ENCODE assay signal across 2 cellular contexts in the genomic region with DNA sequence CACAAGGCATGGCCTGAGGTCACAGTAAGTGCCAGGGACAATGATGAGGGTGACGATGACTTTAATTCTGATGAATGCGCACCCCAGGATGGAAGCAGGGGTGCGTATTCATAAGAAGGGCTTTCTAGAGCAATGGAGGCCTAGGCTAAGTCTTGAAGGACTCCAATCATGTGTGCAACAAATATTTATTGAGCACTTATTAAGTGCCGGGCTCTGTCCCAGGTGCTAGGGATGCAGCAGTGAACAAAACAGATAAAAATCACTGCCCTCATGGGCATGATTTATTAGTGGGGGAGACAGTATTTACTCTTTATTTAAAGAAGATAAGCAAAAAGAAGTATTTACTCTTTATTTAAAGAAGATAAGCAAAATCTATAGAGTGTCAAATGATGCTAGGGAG.
TF ChIP-seq lines count a peak whose summit lies in the region.

No MANE protein-coding gene starts in this region.

TF ChIP-seq in SK-N-SH, 30 proteins besides CTCF, POLR2A, EP300 and RAD21:
- TF ChIP-seq RFX5 (IDR thresholded peaks at IDR 0.05; ENCODE audit: low read length) (no peak), GABPA (IDR thresholded peaks at IDR 0.05; ENCODE audit: low read depth) (no peak), TAF1 (IDR thresholded peaks at IDR 0.05; ENCODE audit: borderline replicate concordance, low read depth, low read length) (no peak), MEF2A (IDR thresholded peaks at IDR 0.05; ENCODE audit: borderline replicate concordance, low read depth) (no peak)
- TF ChIP-seq, protein P1, sequence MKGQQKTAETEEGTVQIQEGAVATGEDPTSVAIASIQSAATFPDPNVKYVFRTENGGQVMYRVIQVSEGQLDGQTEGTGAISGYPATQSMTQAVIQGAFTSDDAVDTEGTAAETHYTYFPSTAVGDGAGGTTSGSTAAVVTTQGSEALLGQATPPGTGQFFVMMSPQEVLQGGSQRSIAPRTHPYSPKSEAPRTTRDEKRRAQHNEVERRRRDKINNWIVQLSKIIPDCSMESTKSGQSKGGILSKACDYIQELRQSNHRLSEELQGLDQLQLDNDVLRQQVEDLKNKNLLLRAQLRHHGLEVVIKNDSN (IDR thresholded peaks at IDR 0.05; ENCODE audit: borderline replicate concordance, low read depth), result no peak
- TF ChIP-seq, protein P2, sequence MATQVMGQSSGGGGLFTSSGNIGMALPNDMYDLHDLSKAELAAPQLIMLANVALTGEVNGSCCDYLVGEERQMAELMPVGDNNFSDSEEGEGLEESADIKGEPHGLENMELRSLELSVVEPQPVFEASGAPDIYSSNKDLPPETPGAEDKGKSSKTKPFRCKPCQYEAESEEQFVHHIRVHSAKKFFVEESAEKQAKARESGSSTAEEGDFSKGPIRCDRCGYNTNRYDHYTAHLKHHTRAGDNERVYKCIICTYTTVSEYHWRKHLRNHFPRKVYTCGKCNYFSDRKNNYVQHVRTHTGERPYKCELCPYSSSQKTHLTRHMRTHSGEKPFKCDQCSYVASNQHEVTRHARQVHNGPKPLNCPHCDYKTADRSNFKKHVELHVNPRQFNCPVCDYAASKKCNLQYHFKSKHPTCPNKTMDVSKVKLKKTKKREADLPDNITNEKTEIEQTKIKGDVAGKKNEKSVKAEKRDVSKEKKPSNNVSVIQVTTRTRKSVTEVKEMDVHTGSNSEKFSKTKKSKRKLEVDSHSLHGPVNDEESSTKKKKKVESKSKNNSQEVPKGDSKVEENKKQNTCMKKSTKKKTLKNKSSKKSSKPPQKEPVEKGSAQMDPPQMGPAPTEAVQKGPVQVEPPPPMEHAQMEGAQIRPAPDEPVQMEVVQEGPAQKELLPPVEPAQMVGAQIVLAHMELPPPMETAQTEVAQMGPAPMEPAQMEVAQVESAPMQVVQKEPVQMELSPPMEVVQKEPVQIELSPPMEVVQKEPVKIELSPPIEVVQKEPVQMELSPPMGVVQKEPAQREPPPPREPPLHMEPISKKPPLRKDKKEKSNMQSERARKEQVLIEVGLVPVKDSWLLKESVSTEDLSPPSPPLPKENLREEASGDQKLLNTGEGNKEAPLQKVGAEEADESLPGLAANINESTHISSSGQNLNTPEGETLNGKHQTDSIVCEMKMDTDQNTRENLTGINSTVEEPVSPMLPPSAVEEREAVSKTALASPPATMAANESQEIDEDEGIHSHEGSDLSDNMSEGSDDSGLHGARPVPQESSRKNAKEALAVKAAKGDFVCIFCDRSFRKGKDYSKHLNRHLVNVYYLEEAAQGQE (IDR thresholded peaks at IDR 0.05; ENCODE audit: low read depth, low read length), result peak; percentile 47; the same call in 1 of the 2 replicates
- TF ChIP-seq, protein P3, sequence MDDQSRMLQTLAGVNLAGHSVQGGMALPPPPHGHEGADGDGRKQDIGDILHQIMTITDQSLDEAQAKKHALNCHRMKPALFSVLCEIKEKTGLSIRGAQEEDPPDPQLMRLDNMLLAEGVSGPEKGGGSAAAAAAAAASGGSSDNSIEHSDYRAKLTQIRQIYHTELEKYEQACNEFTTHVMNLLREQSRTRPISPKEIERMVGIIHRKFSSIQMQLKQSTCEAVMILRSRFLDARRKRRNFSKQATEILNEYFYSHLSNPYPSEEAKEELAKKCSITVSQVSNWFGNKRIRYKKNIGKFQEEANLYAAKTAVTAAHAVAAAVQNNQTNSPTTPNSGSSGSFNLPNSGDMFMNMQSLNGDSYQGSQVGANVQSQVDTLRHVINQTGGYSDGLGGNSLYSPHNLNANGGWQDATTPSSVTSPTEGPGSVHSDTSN (IDR thresholded peaks at IDR 0.05), result no peak
- TF ChIP-seq, protein P4, sequence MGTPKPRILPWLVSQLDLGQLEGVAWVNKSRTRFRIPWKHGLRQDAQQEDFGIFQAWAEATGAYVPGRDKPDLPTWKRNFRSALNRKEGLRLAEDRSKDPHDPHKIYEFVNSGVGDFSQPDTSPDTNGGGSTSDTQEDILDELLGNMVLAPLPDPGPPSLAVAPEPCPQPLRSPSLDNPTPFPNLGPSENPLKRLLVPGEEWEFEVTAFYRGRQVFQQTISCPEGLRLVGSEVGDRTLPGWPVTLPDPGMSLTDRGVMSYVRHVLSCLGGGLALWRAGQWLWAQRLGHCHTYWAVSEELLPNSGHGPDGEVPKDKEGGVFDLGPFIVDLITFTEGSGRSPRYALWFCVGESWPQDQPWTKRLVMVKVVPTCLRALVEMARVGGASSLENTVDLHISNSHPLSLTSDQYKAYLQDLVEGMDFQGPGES (IDR thresholded peaks at IDR 0.05; ENCODE audit: low read depth, low read length), result no peak
TF ChIP-seq in SK-N-SH: peak in this region for 1.

TF ChIP-seq in SK-N-SH treated with all-trans-retinoic acid at 6 μM for 48 hours, 23 proteins besides CTCF, POLR2A, EP300 and RAD21:
- TF ChIP-seq, protein P5, sequence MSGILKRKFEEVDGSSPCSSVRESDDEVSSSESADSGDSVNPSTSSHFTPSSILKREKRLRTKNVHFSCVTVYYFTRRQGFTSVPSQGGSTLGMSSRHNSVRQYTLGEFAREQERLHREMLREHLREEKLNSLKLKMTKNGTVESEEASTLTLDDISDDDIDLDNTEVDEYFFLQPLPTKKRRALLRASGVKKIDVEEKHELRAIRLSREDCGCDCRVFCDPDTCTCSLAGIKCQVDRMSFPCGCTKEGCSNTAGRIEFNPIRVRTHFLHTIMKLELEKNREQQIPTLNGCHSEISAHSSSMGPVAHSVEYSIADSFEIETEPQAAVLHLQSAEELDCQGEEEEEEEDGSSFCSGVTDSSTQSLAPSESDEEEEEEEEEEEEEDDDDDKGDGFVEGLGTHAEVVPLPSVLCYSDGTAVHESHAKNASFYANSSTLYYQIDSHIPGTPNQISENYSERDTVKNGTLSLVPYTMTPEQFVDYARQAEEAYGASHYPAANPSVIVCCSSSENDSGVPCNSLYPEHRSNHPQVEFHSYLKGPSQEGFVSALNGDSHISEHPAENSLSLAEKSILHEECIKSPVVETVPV (CRISPR knock-in tag; IDR thresholded peaks at IDR 0.05), result no peak
- TF ChIP-seq, protein P6, sequence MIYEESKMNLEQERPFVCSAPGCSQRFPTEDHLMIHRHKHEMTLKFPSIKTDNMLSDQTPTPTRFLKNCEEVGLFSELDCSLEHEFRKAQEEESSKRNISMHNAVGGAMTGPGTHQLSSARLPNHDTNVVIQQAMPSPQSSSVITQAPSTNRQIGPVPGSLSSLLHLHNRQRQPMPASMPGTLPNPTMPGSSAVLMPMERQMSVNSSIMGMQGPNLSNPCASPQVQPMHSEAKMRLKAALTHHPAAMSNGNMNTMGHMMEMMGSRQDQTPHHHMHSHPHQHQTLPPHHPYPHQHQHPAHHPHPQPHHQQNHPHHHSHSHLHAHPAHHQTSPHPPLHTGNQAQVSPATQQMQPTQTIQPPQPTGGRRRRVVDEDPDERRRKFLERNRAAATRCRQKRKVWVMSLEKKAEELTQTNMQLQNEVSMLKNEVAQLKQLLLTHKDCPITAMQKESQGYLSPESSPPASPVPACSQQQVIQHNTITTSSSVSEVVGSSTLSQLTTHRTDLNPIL (CRISPR knock-in tag; IDR thresholded peaks at IDR 0.05; ENCODE audit: low read depth), result no peak
- TF ChIP-seq ZC3H10 (CRISPR knock-in tag; IDR thresholded peaks at IDR 0.05), result no peak
- TF ChIP-seq ZNF8 (CRISPR knock-in tag; IDR thresholded peaks at IDR 0.05), result no peak
- no peak for TF ChIP-seq ZFP3 (CRISPR knock-in tag; IDR thresholded peaks at IDR 0.05)
- TF ChIP-seq TCF4 (CRISPR knock-in tag; IDR thresholded peaks at IDR 0.05; ENCODE audit: borderline replicate concordance), result no peak
- TF ChIP-seq, protein P7, sequence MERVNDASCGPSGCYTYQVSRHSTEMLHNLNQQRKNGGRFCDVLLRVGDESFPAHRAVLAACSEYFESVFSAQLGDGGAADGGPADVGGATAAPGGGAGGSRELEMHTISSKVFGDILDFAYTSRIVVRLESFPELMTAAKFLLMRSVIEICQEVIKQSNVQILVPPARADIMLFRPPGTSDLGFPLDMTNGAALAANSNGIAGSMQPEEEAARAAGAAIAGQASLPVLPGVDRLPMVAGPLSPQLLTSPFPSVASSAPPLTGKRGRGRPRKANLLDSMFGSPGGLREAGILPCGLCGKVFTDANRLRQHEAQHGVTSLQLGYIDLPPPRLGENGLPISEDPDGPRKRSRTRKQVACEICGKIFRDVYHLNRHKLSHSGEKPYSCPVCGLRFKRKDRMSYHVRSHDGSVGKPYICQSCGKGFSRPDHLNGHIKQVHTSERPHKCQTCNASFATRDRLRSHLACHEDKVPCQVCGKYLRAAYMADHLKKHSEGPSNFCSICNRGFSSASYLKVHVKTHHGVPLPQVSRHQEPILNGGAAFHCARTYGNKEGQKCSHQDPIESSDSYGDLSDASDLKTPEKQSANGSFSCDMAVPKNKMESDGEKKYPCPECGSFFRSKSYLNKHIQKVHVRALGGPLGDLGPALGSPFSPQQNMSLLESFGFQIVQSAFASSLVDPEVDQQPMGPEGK (CRISPR knock-in tag; IDR thresholded peaks at IDR 0.05; ENCODE audit: borderline replicate concordance), result no peak
- no peak for TF ChIP-seq ZNF70 (CRISPR knock-in tag; IDR thresholded peaks at IDR 0.05)
- no peak for TF ChIP-seq BACH2 (CRISPR knock-in tag; IDR thresholded peaks at IDR 0.05; ENCODE audit: borderline replicate concordance)
- no peak for TF ChIP-seq PPARA (CRISPR knock-in tag; IDR thresholded peaks at IDR 0.05; ENCODE audit: borderline replicate concordance)
- no peak for TF ChIP-seq TOX (CRISPR knock-in tag; IDR thresholded peaks at IDR 0.05; ENCODE audit: borderline replicate concordance)
- TF ChIP-seq, protein P8, sequence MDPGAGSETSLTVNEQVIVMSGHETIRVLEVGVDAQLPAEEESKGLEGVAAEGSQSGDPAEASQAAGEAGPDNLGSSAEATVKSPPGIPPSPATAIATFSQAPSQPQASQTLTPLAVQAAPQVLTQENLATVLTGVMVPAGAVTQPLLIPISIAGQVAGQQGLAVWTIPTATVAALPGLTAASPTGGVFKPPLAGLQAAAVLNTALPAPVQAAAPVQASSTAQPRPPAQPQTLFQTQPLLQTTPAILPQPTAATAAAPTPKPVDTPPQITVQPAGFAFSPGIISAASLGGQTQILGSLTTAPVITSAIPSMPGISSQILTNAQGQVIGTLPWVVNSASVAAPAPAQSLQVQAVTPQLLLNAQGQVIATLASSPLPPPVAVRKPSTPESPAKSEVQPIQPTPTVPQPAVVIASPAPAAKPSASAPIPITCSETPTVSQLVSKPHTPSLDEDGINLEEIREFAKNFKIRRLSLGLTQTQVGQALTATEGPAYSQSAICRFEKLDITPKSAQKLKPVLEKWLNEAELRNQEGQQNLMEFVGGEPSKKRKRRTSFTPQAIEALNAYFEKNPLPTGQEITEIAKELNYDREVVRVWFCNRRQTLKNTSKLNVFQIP (CRISPR knock-in tag; IDR thresholded peaks at IDR 0.05; ENCODE audit: borderline replicate concordance, low read depth), result no peak
- no peak for TF ChIP-seq ESRRG (CRISPR knock-in tag; IDR thresholded peaks at IDR 0.05)
- no peak for TF ChIP-seq CSDC2 (CRISPR knock-in tag; IDR thresholded peaks at IDR 0.05)
- TF ChIP-seq GLIS3 (CRISPR knock-in tag; IDR thresholded peaks at IDR 0.05), result no peak
- TF ChIP-seq, protein P9, sequence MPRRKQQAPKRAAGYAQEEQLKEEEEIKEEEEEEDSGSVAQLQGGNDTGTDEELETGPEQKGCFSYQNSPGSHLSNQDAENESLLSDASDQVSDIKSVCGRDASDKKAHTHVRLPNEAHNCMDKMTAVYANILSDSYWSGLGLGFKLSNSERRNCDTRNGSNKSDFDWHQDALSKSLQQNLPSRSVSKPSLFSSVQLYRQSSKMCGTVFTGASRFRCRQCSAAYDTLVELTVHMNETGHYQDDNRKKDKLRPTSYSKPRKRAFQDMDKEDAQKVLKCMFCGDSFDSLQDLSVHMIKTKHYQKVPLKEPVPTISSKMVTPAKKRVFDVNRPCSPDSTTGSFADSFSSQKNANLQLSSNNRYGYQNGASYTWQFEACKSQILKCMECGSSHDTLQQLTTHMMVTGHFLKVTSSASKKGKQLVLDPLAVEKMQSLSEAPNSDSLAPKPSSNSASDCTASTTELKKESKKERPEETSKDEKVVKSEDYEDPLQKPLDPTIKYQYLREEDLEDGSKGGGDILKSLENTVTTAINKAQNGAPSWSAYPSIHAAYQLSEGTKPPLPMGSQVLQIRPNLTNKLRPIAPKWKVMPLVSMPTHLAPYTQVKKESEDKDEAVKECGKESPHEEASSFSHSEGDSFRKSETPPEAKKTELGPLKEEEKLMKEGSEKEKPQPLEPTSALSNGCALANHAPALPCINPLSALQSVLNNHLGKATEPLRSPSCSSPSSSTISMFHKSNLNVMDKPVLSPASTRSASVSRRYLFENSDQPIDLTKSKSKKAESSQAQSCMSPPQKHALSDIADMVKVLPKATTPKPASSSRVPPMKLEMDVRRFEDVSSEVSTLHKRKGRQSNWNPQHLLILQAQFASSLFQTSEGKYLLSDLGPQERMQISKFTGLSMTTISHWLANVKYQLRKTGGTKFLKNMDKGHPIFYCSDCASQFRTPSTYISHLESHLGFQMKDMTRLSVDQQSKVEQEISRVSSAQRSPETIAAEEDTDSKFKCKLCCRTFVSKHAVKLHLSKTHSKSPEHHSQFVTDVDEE (CRISPR knock-in tag; IDR thresholded peaks at IDR 0.05), result no peak
- TF ChIP-seq SNAI2 (CRISPR knock-in tag; IDR thresholded peaks at IDR 0.05), result no peak
- TF ChIP-seq RARB (CRISPR knock-in tag; IDR thresholded peaks at IDR 0.05), result no peak
